Comparison of ENCODE assay signal across 26 cellular contexts in genomic region chr17:2450016-2450650, GRCh38. TPM values are rescaled to one million over a fixed set of nuclear protein-coding genes. Genes with fewer than 3 reads are reported as not detected.
A peak's percentile ranks its signal among the peaks of the same experiment; 100 is the strongest.
DNase-seq lines count a peak whose midpoint lies in the region; ATAC-seq, FAIRE-seq and TF ChIP-seq lines count a peak whose summit lies in the region.
"Had no signal": no experiment of that assay in that cellular context is flagged by ENCODE, and none has a peak within 500 bp of the region (broad histone marks: within the 10 kb centered on the region; RNA-seq: fewer than 3 reads in every experiment).

No MANE protein-coding gene starts in this region.

- H3K9me3 Mint-ChIP-seq in WTC11 (peaks cover 12% of the 10 kb centered on the region), glutamatergic neuron (ENCODE audit: unreplicated experiment) (peaks cover 6% of the 10 kb centered on the region)
- H3K9me3 Mint-ChIP-seq: stimulated activated naive B cell treated with anti-CD40 and anti-IgM and Interleukin-4, amounts not matched to agents 10 μg/mL and 1 μg/mL and 100 μg/mL, for 72 hours had no signal

- ATAC-seq in WTC11, result no peak
- ATAC-seq in HG02678 (IDR thresholded peaks at IDR 0.05; ENCODE audit: unreplicated experiment), result no peak
- ATAC-seq: activated T-cell treated with anti-CD3 and anti-CD28 coated beads, Interleukin-2, amount 50 U/mL, for 4 hours; effector memory CD8-positive, alpha-beta T cell; K562; left cardiac atrium; right cardiac atrium; stimulated activated naive B cell treated with anti-CD40 and anti-IgM and Interleukin-4, amounts not matched to agents 10 μg/mL and 1 μg/mL and 100 μg/mL, for 72 hours; upper lobe of right lung had no signal

- CTCF ChIA-PET in WTC11 (lab: Charles Lee), result no interaction called here

- POLR2A ChIA-PET in WTC11 (lab: Charles Lee), result no interaction called here

- DNase-seq in D721Med (ENCODE audit: insufficient read length, low spot score), result no peak
- DNase-seq in GM19239 (ENCODE audit: insufficient read length, low spot score), result no peak
- no peak for DNase-seq in WTC11 (ENCODE audit: low spot score)
- DNase-seq in glutamatergic neuron, result no peak
- DNase-seq in NCI-H510A (lab: John Stamatoyannopoulos, UW), result no peak
- no peak for DNase-seq in SHP77 treated with DMSO at 0.1 percent for 48 hours (lab: John Stamatoyannopoulos, UW)
- DNase-seq: activated CD4-positive, alpha-beta T cell treated with anti-CD3 and anti-CD28 coated beads for 4 hours; activated naive CD4-positive, alpha-beta T cell; activated T-cell treated with anti-CD3 and anti-CD28 coated beads, Interleukin-2, amount 50 U/mL, for 4 hours; amygdala; CD4-positive, CD25-positive, alpha-beta regulatory T cell; colonic mucosa; effector memory CD8-positive, alpha-beta T cell; left cardiac atrium; mammary epithelial cell; NCI-H1105; NCI-H2029 treated with DMSO at 0.1 percent for 48 hours; right cardiac atrium; RPMI8226; stimulated activated CD4-positive, alpha-beta T cell treated with anti-CD3 and anti-CD28 coated beads, Interleukin-12 subunit alpha, Interleukin-12 subunit beta, amount 100 ng/mL, for 4 hours; stimulated activated CD4-positive, alpha-beta T cell treated with anti-CD3 and anti-CD28 coated beads, Interleukin-4, amount 100 ng/mL, for 4 hours; stimulated activated naive B cell treated with anti-CD40 and anti-IgM and Interleukin-4, amounts not matched to agents 10 μg/mL and 1 μg/mL and 100 μg/mL, for 72 hours; upper lobe of right lung had no signal

- no peak for TF ChIP-seq CTCF in D721Med (IDR thresholded peaks at IDR 0.05; ENCODE audit: insufficient read depth, missing control alignments)
- no peak for TF ChIP-seq CTCF in WTC11 (IDR thresholded peaks at IDR 0.05)
- no peak for TF ChIP-seq CTCF in glutamatergic neuron (IDR thresholded peaks at IDR 0.05; ENCODE audit: partially characterized antibody, unreplicated experiment)

- FAIRE-seq in D721Med (lab: Jason Lieb, UNC), result peak; percentile 53
- peak; percentile 79 for FAIRE-seq in GM19239 (lab: Jason Lieb, UNC)
- FAIRE-seq: K562 had no signal

- H3K36me3 Mint-ChIP-seq in WTC11 (peaks cover 26% of the 10 kb centered on the region), glutamatergic neuron (ENCODE audit: unreplicated experiment) (peaks cover 8% of the 10 kb centered on the region)

- H3K27me3 Mint-ChIP-seq in WTC11 (ENCODE audit: low read depth), result no peaks in the 10 kb centered on the region
- H3K27me3 Mint-ChIP-seq in glutamatergic neuron (ENCODE audit: unreplicated experiment), result peaks cover 6% of the 10 kb centered on the region
- H3K27me3 Mint-ChIP-seq: CD4-positive, CD25-positive, alpha-beta regulatory T cell; effector memory CD8-positive, alpha-beta T cell; stimulated activated naive B cell treated with anti-CD40 and anti-IgM and Interleukin-4, amounts not matched to agents 10 μg/mL and 1 μg/mL and 100 μg/mL, for 72 hours had no signal

- H3K4me1 Mint-ChIP-seq in WTC11 (peaks cover 6% of the 10 kb centered on the region; the same call in 1 of the 2 replicates), glutamatergic neuron (ENCODE audit: low read depth, unreplicated experiment) (peaks cover 13% of the 10 kb centered on the region)

- H3K27ac Mint-ChIP-seq in WTC11, result peak overlapping the region; percentile 57; the same call in 1 of the 2 replicates
- peak overlapping the region; percentile 82 for H3K27ac Mint-ChIP-seq in glutamatergic neuron (ENCODE audit: unreplicated experiment)
- H3K27ac Mint-ChIP-seq: neural progenitor cell; stimulated activated naive B cell treated with anti-CD40 and anti-IgM and Interleukin-4, amounts not matched to agents 10 μg/mL and 1 μg/mL and 100 μg/mL, for 72 hours had no signal

- no peak overlapping the region for H3K4me3 Mint-ChIP-seq in WTC11
- H3K4me3 Mint-ChIP-seq in glutamatergic neuron (ENCODE audit: unreplicated experiment), result no peak overlapping the region
- H3K4me3 Mint-ChIP-seq: activated T-cell treated with anti-CD3 and anti-CD28 coated beads, Interleukin-2, amount 50 U/mL, for 4 hours; CD4-positive, CD25-positive, alpha-beta regulatory T cell; effector memory CD8-positive, alpha-beta T cell; neural progenitor cell; stimulated activated naive B cell treated with anti-CD40 and anti-IgM and Interleukin-4, amounts not matched to agents 10 μg/mL and 1 μg/mL and 100 μg/mL, for 72 hours had no signal

TF ChIP-seq in WTC11, 78 proteins besides CTCF, POLR2A, EP300 and RAD21:
- TF ChIP-seq MXD4 (CRISPR knock-in tag; IDR thresholded peaks at IDR 0.05; ENCODE audit: borderline replicate concordance) (no peak), NR2C2 (CRISPR knock-in tag; IDR thresholded peaks at IDR 0.05) (no peak), GRHL2 (CRISPR knock-in tag; IDR thresholded peaks at IDR 0.05; ENCODE audit: insufficient replicate concordance, severe bottlenecking) (no peak)

RNA-seq across cellular contexts. Expression of gene MNT, which starts 49.3 kb away (rescaled TPM):
- total RNA-seq in WTC11 (2021) (18.3 to 21.6 TPM (median 18.4 TPM) in 3 replicates), glutamatergic neuron (ENCODE audit: unreplicated experiment) (41.0 TPM)
